In the genomic region with DNA sequence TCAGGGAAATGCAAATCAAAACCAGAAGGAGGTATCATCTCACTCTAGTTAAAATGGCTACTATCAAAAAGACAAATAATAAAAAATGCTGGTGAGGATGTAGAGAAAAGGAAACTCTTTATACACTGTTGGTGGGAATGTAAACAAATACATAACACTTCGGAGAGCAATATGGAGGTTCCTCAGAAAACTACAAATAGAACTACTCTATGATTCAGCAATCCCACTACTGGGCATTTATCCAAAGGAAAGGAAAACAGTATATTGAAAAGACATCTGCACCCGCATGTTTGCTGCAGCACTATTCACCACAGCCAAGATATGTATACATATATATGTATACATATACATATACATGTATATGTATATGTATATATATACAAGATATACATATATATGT, we compare ENCODE assay signal across 20 cellular contexts.
"Had no signal": no experiment of that assay in that cellular context is flagged by ENCODE, and none has a peak within 500 bp of the region (broad histone marks: within the 10 kb centered on the region; RNA-seq: fewer than 3 reads in every experiment).

No MANE protein-coding gene starts in this region.

- H3K4me1 ChIP-seq: left lung, psoas muscle had no signal

- H3K36me3 ChIP-seq: left lung had no signal

- FAIRE-seq: keratinocyte had no signal

- H3K4me3 Mint-ChIP-seq: activated CD8-positive, alpha-beta memory T cell treated with anti-CD3 and anti-CD28 coated beads, Interleukin-2, amount 10 ng/mL, durations not matched to agents 7 days and 5 days; activated naive CD8-positive, alpha-beta T cell treated with anti-CD3 and anti-CD28 coated beads for 36 hours; activated T-cell treated with anti-CD3 and anti-CD28 coated beads, Interleukin-2, amount 50 U/mL, for 24 hours; central memory CD8-positive, alpha-beta T cell; dendritic cell treated with granulocyte-macrophage colony-stimulating factor and Interleukin-4, amounts not matched to agents 40 ng/mL and 50 ng/mL, for 4 days; endodermal cell; natural killer cell treated with Interleukin-12 subunit alpha and Interleukin-12 subunit beta and Interleukin-15 and Interleukin-18, amount 100 ng/mL, for 72 hours; type B pancreatic cell had no signal

- H3K27ac Mint-ChIP-seq: activated CD8-positive, alpha-beta memory T cell treated with anti-CD3 and anti-CD28 coated beads, Interleukin-2, amount 10 ng/mL, durations not matched to agents 7 days and 5 days; activated naive CD8-positive, alpha-beta T cell treated with anti-CD3 and anti-CD28 coated beads for 36 hours; activated T-cell treated with anti-CD3 and anti-CD28 coated beads, Interleukin-2, amount 50 U/mL, for 24 hours; dendritic cell treated with granulocyte-macrophage colony-stimulating factor and Interleukin-4, amounts not matched to agents 40 ng/mL and 50 ng/mL, for 4 days; endodermal cell; natural killer cell treated with Interleukin-12 subunit alpha and Interleukin-12 subunit beta and Interleukin-15 and Interleukin-18, amount 100 ng/mL, for 72 hours; type B pancreatic cell had no signal

- DNase-seq: activated CD4-positive, alpha-beta T cell treated with anti-CD3 and anti-CD28 coated beads for 1 hour; activated CD4-positive, alpha-beta T cell treated with anti-CD3 and anti-CD28 coated beads, Interleukin-2, amount 50 U/mL, for 48 hours; activated CD8-positive, alpha-beta memory T cell treated with anti-CD3 and anti-CD28 coated beads, Interleukin-2, amount 10 ng/mL, durations not matched to agents 7 days and 5 days; activated effector memory CD4-positive, alpha-beta T cell treated with anti-CD3 and anti-CD28 coated beads, Interleukin-2, amount 50 U/mL, for 16 hours; activated naive CD8-positive, alpha-beta T cell treated with anti-CD3 and anti-CD28 coated beads for 36 hours; activated T-cell treated with anti-CD3 and anti-CD28 coated beads, Interleukin-2, amount 50 U/mL, for 24 hours; anterior cingulate cortex; endodermal cell; erythroblast; left lung; psoas muscle; stimulated activated CD4-positive, alpha-beta T cell treated with anti-CD3 and anti-CD28 coated beads, Interleukin-12 subunit alpha, Interleukin-12 subunit beta, amount 100 ng/mL, for 4 hours; stimulated activated naive CD4-positive, alpha-beta T cell treated with Interleukin-2 at 50 U/mL for 16 hours; SW 1271; T-helper 9 cell had no signal

- H3K4me1 Mint-ChIP-seq: activated CD8-positive, alpha-beta memory T cell treated with anti-CD3 and anti-CD28 coated beads, Interleukin-2, amount 10 ng/mL, durations not matched to agents 7 days and 5 days; activated naive CD8-positive, alpha-beta T cell treated with anti-CD3 and anti-CD28 coated beads for 36 hours; central memory CD8-positive, alpha-beta T cell had no signal

- H3K36me3 Mint-ChIP-seq: activated CD8-positive, alpha-beta memory T cell treated with anti-CD3 and anti-CD28 coated beads, Interleukin-2, amount 10 ng/mL, durations not matched to agents 7 days and 5 days; activated naive CD8-positive, alpha-beta T cell treated with anti-CD3 and anti-CD28 coated beads for 36 hours; natural killer cell treated with Interleukin-12 subunit alpha and Interleukin-12 subunit beta and Interleukin-15 and Interleukin-18, amount 100 ng/mL, for 72 hours; type B pancreatic cell had no signal

- H3K27me3 Mint-ChIP-seq: activated CD8-positive, alpha-beta memory T cell treated with anti-CD3 and anti-CD28 coated beads, Interleukin-2, amount 10 ng/mL, durations not matched to agents 7 days and 5 days; activated naive CD8-positive, alpha-beta T cell treated with anti-CD3 and anti-CD28 coated beads for 36 hours; activated T-cell treated with anti-CD3 and anti-CD28 coated beads, Interleukin-2, amount 50 U/mL, for 24 hours; central memory CD8-positive, alpha-beta T cell had no signal

- H3K4me3 ChIP-seq: left lung, psoas muscle had no signal

- H3K9me3 Mint-ChIP-seq: activated naive CD8-positive, alpha-beta T cell treated with anti-CD3 and anti-CD28 coated beads for 36 hours; dendritic cell treated with granulocyte-macrophage colony-stimulating factor and Interleukin-4, amounts not matched to agents 40 ng/mL and 50 ng/mL, for 4 days; natural killer cell treated with Interleukin-12 subunit alpha and Interleukin-12 subunit beta and Interleukin-15 and Interleukin-18, amount 100 ng/mL, for 72 hours had no signal

- H3K27ac ChIP-seq: left lung, psoas muscle had no signal
